1 cellular context compared by ENCODE assay signal in the genomic region with DNA sequence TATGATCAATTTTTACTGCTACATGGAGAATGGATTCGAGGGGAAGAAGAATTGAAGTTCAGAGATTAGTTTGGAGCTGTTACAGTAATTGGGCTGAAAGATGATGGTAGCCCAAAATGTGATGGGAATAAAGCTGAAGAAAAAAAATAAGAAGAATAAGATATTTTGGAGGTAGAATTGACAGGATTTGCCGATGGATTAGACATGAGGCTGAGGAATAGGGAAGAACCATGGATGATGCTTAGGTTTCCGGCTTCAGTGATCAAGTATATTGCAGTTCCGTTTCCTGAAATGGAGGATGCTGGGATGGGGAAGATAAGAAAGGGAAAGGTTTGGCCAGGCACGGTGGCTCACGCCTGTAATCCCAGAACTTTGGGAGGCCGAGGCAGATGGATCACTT.
TF ChIP-seq lines count a peak whose summit lies in the region.

No MANE protein-coding gene starts in this region.

TF ChIP-seq in K562, 482 proteins besides CTCF, POLR2A, EP300 and RAD21:
- TF ChIP-seq, protein P1, sequence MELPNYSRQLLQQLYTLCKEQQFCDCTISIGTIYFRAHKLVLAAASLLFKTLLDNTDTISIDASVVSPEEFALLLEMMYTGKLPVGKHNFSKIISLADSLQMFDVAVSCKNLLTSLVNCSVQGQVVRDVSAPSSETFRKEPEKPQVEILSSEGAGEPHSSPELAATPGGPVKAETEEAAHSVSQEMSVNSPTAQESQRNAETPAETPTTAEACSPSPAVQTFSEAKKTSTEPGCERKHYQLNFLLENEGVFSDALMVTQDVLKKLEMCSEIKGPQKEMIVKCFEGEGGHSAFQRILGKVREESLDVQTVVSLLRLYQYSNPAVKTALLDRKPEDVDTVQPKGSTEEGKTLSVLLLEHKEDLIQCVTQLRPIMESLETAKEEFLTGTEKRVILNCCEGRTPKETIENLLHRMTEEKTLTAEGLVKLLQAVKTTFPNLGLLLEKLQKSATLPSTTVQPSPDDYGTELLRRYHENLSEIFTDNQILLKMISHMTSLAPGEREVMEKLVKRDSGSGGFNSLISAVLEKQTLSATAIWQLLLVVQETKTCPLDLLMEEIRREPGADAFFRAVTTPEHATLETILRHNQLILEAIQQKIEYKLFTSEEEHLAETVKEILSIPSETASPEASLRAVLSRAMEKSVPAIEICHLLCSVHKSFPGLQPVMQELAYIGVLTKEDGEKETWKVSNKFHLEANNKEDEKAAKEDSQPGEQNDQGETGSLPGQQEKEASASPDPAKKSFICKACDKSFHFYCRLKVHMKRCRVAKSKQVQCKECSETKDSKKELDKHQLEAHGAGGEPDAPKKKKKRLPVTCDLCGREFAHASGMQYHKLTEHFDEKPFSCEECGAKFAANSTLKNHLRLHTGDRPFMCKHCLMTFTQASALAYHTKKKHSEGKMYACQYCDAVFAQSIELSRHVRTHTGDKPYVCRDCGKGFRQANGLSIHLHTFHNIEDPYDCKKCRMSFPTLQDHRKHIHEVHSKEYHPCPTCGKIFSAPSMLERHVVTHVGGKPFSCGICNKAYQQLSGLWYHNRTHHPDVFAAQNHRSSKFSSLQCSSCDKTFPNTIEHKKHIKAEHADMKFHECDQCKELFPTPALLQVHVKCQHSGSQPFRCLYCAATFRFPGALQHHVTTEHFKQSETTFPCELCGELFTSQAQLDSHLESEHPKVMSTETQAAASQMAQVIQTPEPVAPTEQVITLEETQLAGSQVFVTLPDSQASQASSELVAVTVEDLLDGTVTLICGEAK (IDR thresholded peaks at IDR 0.05): peak; percentile 56; the same call in 1 of the 2 replicates
- TF ChIP-seq, protein P1 (CRISPR knock-in tag; IDR thresholded peaks at IDR 0.05): no peak
- TF ChIP-seq ZNF431 (CRISPR knock-in tag; IDR thresholded peaks at IDR 0.05): no peak
- TF ChIP-seq EHMT2 (IDR thresholded peaks at IDR 0.05): peak; percentile 76; the same call in 1 of the 2 replicates
- 0 out of 2 replicates have a peak, but pooled peaks have one; percentile 17 for TF ChIP-seq GABPA (tag; conservative IDR thresholded peaks at IDR 0.05; ENCODE audit: low read depth)
- no peak for TF ChIP-seq PTTG1 (tag; IDR thresholded peaks at IDR 0.05; ENCODE audit: low read depth)
